1 cellular context compared by ENCODE assay signal in genomic region chr1:205429742-205430464, GRCh38.
TF ChIP-seq lines count a peak whose summit lies in the region.

No MANE protein-coding gene starts in this region.

TF ChIP-seq in IMR-90, 13 proteins besides CTCF, POLR2A, EP300 and RAD21 (continued from another document):
- TF ChIP-seq RCOR1 (IDR thresholded peaks at IDR 0.05; ENCODE audit: insufficient replicate concordance, low read length) (no peak), NFE2L2 (IDR thresholded peaks at IDR 0.05; ENCODE audit: low read depth, low read length) (no peak), BHLHE40 (IDR thresholded peaks at IDR 0.05; ENCODE audit: low read depth, low read length) (no peak), CHD1 (IDR thresholded peaks at IDR 0.05; ENCODE audit: low read depth, low read length) (no peak), ELK1 (IDR thresholded peaks at IDR 0.05; ENCODE audit: borderline replicate concordance, low read depth, low read length) (no peak), CEBPB (IDR thresholded peaks at IDR 0.05; ENCODE audit: low read depth, low read length) (no peak)
- TF ChIP-seq, protein P1, sequence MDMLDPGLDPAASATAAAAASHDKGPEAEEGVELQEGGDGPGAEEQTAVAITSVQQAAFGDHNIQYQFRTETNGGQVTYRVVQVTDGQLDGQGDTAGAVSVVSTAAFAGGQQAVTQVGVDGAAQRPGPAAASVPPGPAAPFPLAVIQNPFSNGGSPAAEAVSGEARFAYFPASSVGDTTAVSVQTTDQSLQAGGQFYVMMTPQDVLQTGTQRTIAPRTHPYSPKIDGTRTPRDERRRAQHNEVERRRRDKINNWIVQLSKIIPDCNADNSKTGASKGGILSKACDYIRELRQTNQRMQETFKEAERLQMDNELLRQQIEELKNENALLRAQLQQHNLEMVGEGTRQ (IDR thresholded peaks at IDR 0.05; ENCODE audit: low read depth, low read length), result no peak
TF ChIP-seq in IMR-90: peak in this region for 0.
